ENCODE assay signal across 8 cellular contexts in genomic region chr5:66144074-66144798, GRCh38. TPM values are rescaled to one million over a fixed set of nuclear protein-coding genes. Genes with fewer than 3 reads are reported as not detected.
A peak's percentile ranks its signal among the peaks of the same experiment; 100 is the strongest.
DNase-seq lines count a peak whose midpoint lies in the region; ATAC-seq, FAIRE-seq and TF ChIP-seq lines count a peak whose summit lies in the region.

TSS of gene SREK1 (plus strand) at chr5:66144300. CDS start at chr5:66144377, 77 bp downstream.

- DNase-seq in GM12891 (ENCODE audit: insufficient read length, low spot score) (peak; percentile 82), NCI-H1417 treated with DMSO at 0.1 percent for 48 hours (lab: John Stamatoyannopoulos, UW) (peak; percentile 45), T follicular helper cell (ENCODE audit: low read depth) (peak; percentile 80), adipocyte (ENCODE audit: low read depth) (peak; percentile 97), cardiac muscle cell (ENCODE audit: low read depth in 1 of 2, low spot score in 1 of 2) (peak; percentile 97), tibial artery (peak; percentile 92 to 95)

- H2AFZ ChIP-seq in parathyroid adenoma: peak within 1 kb of the TSS; percentile 95

- FAIRE-seq in GM12891 (lab: Jason Lieb, UNC): peak; percentile 81

- H3K9me3 ChIP-seq in adipocyte (ENCODE audit: control insufficient read depth, low read length) (no peaks in the 10 kb centered on the region), cardiac muscle cell (ENCODE audit: low read depth) (no peaks in the 10 kb centered on the region), parathyroid adenoma (ENCODE audit: control insufficient read depth, low read length) (no peaks in the 10 kb centered on the region), tibial artery (no peaks in the 10 kb centered on the region)

- H3K4me3 ChIP-seq in adipocyte (ENCODE audit: low read length) (peak within 1 kb of the TSS; percentile 90), cardiac muscle cell (peak within 1 kb of the TSS; percentile 67), parathyroid adenoma (ENCODE audit: low read depth, low read length) (peak within 1 kb of the TSS; percentile 77), tibial artery (peak within 1 kb of the TSS; percentile 77 to 90)

- H3K4me2 ChIP-seq in parathyroid adenoma (ENCODE audit: low read length): peak within 1 kb of the TSS; percentile 87

- peaks cover 16% of the 10 kb centered on the region for H3K79me2 ChIP-seq in parathyroid adenoma

- peak within 1 kb of the TSS; percentile 94 for H3K9ac ChIP-seq in adipocyte (ENCODE audit: low read length)
- peak within 1 kb of the TSS; percentile 93 for H3K9ac ChIP-seq in parathyroid adenoma

- H3K36me3 ChIP-seq in adipocyte (ENCODE audit: control insufficient read depth, insufficient read depth, low read length, severe bottlenecking) (no peaks in the 10 kb centered on the region), cardiac muscle cell (no peaks in the 10 kb centered on the region), parathyroid adenoma (ENCODE audit: control insufficient read depth, insufficient read depth, low read length) (no peaks in the 10 kb centered on the region), tibial artery (no peaks in the 10 kb centered on the region)

- TF ChIP-seq POLR2A in GM12891 (IDR thresholded peaks at IDR 0.05; ENCODE audit: low read depth, low read length): peak; percentile 93

- ATAC-seq in HG02798 (IDR thresholded peaks at IDR 0.05; ENCODE audit: poor library complexity, unreplicated experiment): peak; percentile 92

- H3K27ac ChIP-seq in cardiac muscle cell (peak within 1 kb of the TSS; percentile 98), parathyroid adenoma (peak within 1 kb of the TSS; percentile 99), tibial artery (peak within 1 kb of the TSS; percentile 97 to 98)

- H3K27me3 ChIP-seq in adipocyte (replicated peaks; ENCODE audit: control insufficient read depth, insufficient read depth, low read length) (no peaks in the 10 kb centered on the region), cardiac muscle cell (no peaks in the 10 kb centered on the region), parathyroid adenoma (ENCODE audit: control insufficient read depth, insufficient read depth, low read length) (no peaks in the 10 kb centered on the region), tibial artery (no peaks in the 10 kb centered on the region)

- intact Hi-C loops in tibial artery (cut with DNase I; ENCODE audit: low total_unique reads): loop anchor here (2.0 to 10.0 kb wide), 2 partner anchors 217 to 519 kb away; partner anchors contain the start of genes ERBIN, SHLD3, TRAPPC13 and TRIM23

- no peak for TF ChIP-seq CTCF in cardiac muscle cell (IDR thresholded peaks at IDR 0.05; ENCODE audit: low read depth, low read length)
- TF ChIP-seq CTCF in parathyroid adenoma (IDR thresholded peaks at IDR 0.05): no peak
- TF ChIP-seq CTCF in tibial artery (IDR thresholded peaks at IDR 0.05): peak in 1 of 2 experiments; percentile 15

- H3K4me1 ChIP-seq in adipocyte (ENCODE audit: control insufficient read depth, insufficient read depth, low read length) (peaks cover 33% of the 10 kb centered on the region), cardiac muscle cell (ENCODE audit: low read depth) (peaks cover 24% of the 10 kb centered on the region), parathyroid adenoma (peaks cover 8% of the 10 kb centered on the region), tibial artery (peaks cover 0 to 39% (median 22%) of the 10 kb centered on the region in 4 donors)

TF ChIP-seq in GM12891, 5 proteins besides CTCF, POLR2A, EP300 and RAD21:
- peak; percentile 74; the same call in 1 of the 2 replicates for TF ChIP-seq POU2F2 (IDR thresholded peaks at IDR 0.05; ENCODE audit: low read depth, low read length)
- no peak for TF ChIP-seq PAX5 (IDR thresholded peaks at IDR 0.05; ENCODE audit: insufficient read depth, low read length, severe bottlenecking)
- TF ChIP-seq SPI1 (IDR thresholded peaks at IDR 0.05; ENCODE audit: low read depth, low read length): no peak
- TF ChIP-seq POLR2AphosphoS5 (IDR thresholded peaks at IDR 0.05; ENCODE audit: low read depth, low read length): peak; percentile 96
- TF ChIP-seq TAF1 (IDR thresholded peaks at IDR 0.05; ENCODE audit: low read depth, low read length): peak; percentile 68; the same call in 1 of the 2 replicates

RNA-seq across cellular contexts. Expression of gene SREK1, which starts in this region (rescaled TPM):
- 35.4 TPM for polyA plus RNA-seq in GM12891 (2012; ENCODE audit: low read depth, missing spikeins)
- total RNA-seq in cardiac muscle cell: 26.9 and 58.9 TPM in 2 replicates
- 49.8 and 68.4 TPM in 2 replicates for polyA plus RNA-seq in cardiac muscle cell

Comparison
In these comparisons a context has a peak if more than half of its experiments do, and no peak if none do; other contexts are left out.
1. Peak in every context shown above with its lines: DNase-seq, ATAC-seq, H3K4me3 ChIP-seq and H3K27ac ChIP-seq.
2. DNase-seq: peak in every context shown above with its lines; median percentile 97 in adipocyte; 97 in cardiac muscle cell; 94 in tibial artery; 82 in GM12891; 80 in T follicular helper cell; 45 in NCI-H1417 treated with DMSO at 0.1 percent for 48 hours.